30 cellular contexts compared by ENCODE assay signal in the genomic region with DNA sequence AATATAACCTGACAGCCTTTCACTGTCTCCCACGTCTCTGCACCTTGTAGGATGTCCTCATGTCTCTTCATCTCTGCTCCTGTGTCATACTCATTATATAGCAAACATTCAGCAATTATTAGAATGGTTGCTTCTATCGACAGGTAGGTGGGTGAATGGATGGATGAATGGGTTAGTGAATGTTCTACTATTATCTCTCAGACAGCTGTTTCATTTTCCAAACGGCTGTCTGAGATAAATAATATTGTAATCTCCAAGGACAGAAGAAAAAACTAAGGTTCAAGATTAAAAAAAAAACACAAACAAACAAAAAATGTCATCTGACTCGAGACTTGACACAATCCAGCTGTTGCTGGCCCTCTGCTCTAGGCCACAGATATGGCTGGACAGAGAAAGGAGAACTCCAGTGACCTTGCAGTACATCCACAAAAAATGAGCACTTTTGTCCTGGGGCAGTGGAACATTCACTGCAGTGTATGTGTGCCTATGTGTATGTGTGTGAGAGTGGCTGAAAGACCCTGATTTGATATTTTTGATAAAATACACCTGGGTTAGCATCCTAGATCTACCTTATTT. TPM values are rescaled to one million over a fixed set of nuclear protein-coding genes. Genes with fewer than 3 reads are reported as not detected.
DNase-seq lines count a peak whose midpoint lies in the region; ATAC-seq and TF ChIP-seq lines count a peak whose summit lies in the region.
"Had no signal": no experiment of that assay in that cellular context is flagged by ENCODE, and none has a peak within 500 bp of the region (broad histone marks: within the 10 kb centered on the region; RNA-seq: fewer than 3 reads in every experiment).

No MANE protein-coding gene starts in this region.

- peak overlapping the region in 1 of 2 donors; percentile 97 for H3K27ac ChIP-seq in mucosa of rectum (ENCODE audit: low read depth in 2 of 2, low read length in 2 of 2)
- H3K27ac ChIP-seq in upper lobe of right lung = no peak overlapping the region
- H3K27ac ChIP-seq: parathyroid adenoma, thyroid gland had no signal

- H3K36me3 ChIP-seq in mucosa of rectum (ENCODE audit: control insufficient read depth in 2 of 2, insufficient read depth in 2 of 2, low read length in 2 of 2) = no peaks in the 10 kb centered on the region
- H3K36me3 ChIP-seq in upper lobe of right lung = no peaks in the 10 kb centered on the region
- H3K36me3 ChIP-seq: thyroid gland had no signal

- peaks cover 19 to 34% of the 10 kb centered on the region in 2 donors for H3K4me1 ChIP-seq in mucosa of rectum (ENCODE audit: control insufficient read depth in 2 of 2, insufficient read depth in 2 of 2, low read length in 2 of 2)
- no peaks in the 10 kb centered on the region for H3K4me1 ChIP-seq in upper lobe of right lung
- H3K4me1 ChIP-seq: thyroid gland had no signal

- H3K27me3 ChIP-seq in mucosa of rectum (ENCODE audit: control insufficient read depth in 2 of 2, insufficient read depth in 2 of 2, low read length in 2 of 2) = no peaks in the 10 kb centered on the region
- peaks cover 13% of the 10 kb centered on the region for H3K27me3 ChIP-seq in upper lobe of right lung
- H3K27me3 ChIP-seq: thyroid gland had no signal

- peak overlapping the region in 1 of 2 donors; percentile 90 for H3K9ac ChIP-seq in mucosa of rectum (ENCODE audit: low read depth in 1 of 2, low read length in 2 of 2)
- H3K9ac ChIP-seq: parathyroid adenoma had no signal

- intact Hi-C loops in Right ventricle myocardium superior (cut with DNase I) (no loop called here), cardiac septum (cut with DNase I) (no loop called here), upper lobe of right lung (cut with DNase I) (no loop called here)

- H3K4me3 ChIP-seq in fibroblast of villous mesenchyme (ENCODE audit: low read depth, low read length) (no peak overlapping the region), mucosa of rectum (ENCODE audit: low read length in 2 of 2) (peak overlapping the region; percentile 85 to 89), upper lobe of right lung (no peak overlapping the region)
- H3K4me3 ChIP-seq: lung, mucosa of descending colon, thyroid gland had no signal

- H3K9me3 ChIP-seq in mucosa of rectum (ENCODE audit: control insufficient read depth in 2 of 2, low read length in 2 of 2) (no peaks in the 10 kb centered on the region), upper lobe of right lung (no peaks in the 10 kb centered on the region)
- H3K9me3 ChIP-seq: mucosa of descending colon, thyroid gland had no signal

- DNase-seq in Right ventricle myocardium superior (peak; percentile 56), cardiac septum (ENCODE audit: low spot score) (no peak), fibroblast of villous mesenchyme (ENCODE audit: low read depth) (peak; percentile 29), upper lobe of right lung (no peak), DMS153 treated with DMSO at 0.1 percent for 48 hours (lab: John Stamatoyannopoulos, UW; ENCODE audit: unreplicated experiment) (no peak)
- no peak for DNase-seq in NK-92 treated with Interleukin-12 subunit alpha and Interleukin-12 subunit beta, amount 100 ng/mL, for 24 hours (lab: John Stamatoyannopoulos, UW)
- no peak for DNase-seq in activated CD4-positive, alpha-beta T cell treated with anti-CD3 and anti-CD28 coated beads, Interleukin-2, amount 50 U/mL, for 48 hours
- DNase-seq: activated CD4-positive, alpha-beta T cell treated with anti-CD3 and anti-CD28 coated beads, Interleukin-2, amount 10 ng/mL, durations not matched to agents 7 days and 5 days; activated CD8-positive, alpha-beta memory T cell treated with anti-CD3 and anti-CD28 coated beads, Interleukin-2, amount 10 ng/mL, durations not matched to agents 7 days and 5 days; activated naive CD4-positive, alpha-beta T cell; activated T-cell treated with anti-CD3 and anti-CD28 coated beads, Interleukin-2, amount 50 U/mL, for 72 hours; CD4-positive, alpha-beta memory T cell; DMS 273 treated with DMSO at 0.1 percent for 48 hours; effector CD8-positive, alpha-beta T cell; mucosa of descending colon; NCI-H1048; NCI-H1694; NCI-H2171; NCI-H524; SHP77 treated with DMSO at 0.1 percent for 48 hours; stimulated activated naive CD8-positive, alpha-beta T cell treated with anti-CD3 and anti-CD28 coated beads, Interleukin-15, amount 100 ng/mL, for 72 hours; thyroid gland had no signal

- no peak for TF ChIP-seq CTCF in fibroblast of villous mesenchyme (IDR thresholded peaks at IDR 0.05; ENCODE audit: insufficient read depth, low read depth, low read length)
- no peak for TF ChIP-seq CTCF in upper lobe of right lung (IDR thresholded peaks at IDR 0.05)

- ATAC-seq in Right ventricle myocardium superior (ENCODE audit: poor library complexity) (peak; percentile 79), upper lobe of right lung (peak; percentile 35)
- ATAC-seq: activated CD8-positive, alpha-beta memory T cell treated with anti-CD3 and anti-CD28 coated beads, Interleukin-2, amount 10 ng/mL, durations not matched to agents 7 days and 5 days; activated T-cell treated with anti-CD3 and anti-CD28 coated beads, Interleukin-2, amount 50 U/mL, for 72 hours; esophagus mucosa; mucosa of descending colon; stimulated activated naive CD8-positive, alpha-beta T cell treated with anti-CD3 and anti-CD28 coated beads, Interleukin-15, amount 100 ng/mL, for 72 hours had no signal

RNA-seq across cellular contexts. Expression of gene HNF4A, which starts 2.1 kb away (rescaled TPM):
- total RNA-seq in Right ventricle myocardium superior (not detected), cardiac septum (not detected), fibroblast of villous mesenchyme (not detected in 2 replicates), upper lobe of right lung (0.20 TPM)
- total RNA-seq: A172; activated CD4-positive, alpha-beta T cell treated with anti-CD3 and anti-CD28 coated beads, Interleukin-2, amount 10 ng/mL, durations not matched to agents 7 days and 5 days; activated CD8-positive, alpha-beta memory T cell treated with anti-CD3 and anti-CD28 coated beads, Interleukin-2, amount 10 ng/mL, durations not matched to agents 7 days and 5 days; activated T-cell treated with anti-CD3 and anti-CD28 coated beads, Interleukin-2, amount 50 U/mL, for 72 hours; CD4-positive, alpha-beta memory T cell; esophagus mucosa; frontal cortex; H4; neural crest cell; thyroid gland had no signal

RNA-seq across cellular contexts. Expression of gene R3HDML, which starts 20.8 kb away (rescaled TPM):
- total RNA-seq in Right ventricle myocardium superior (not detected), cardiac septum (not detected), fibroblast of villous mesenchyme (not detected in 2 replicates), upper lobe of right lung (not detected)
- total RNA-seq: A172; activated CD4-positive, alpha-beta T cell treated with anti-CD3 and anti-CD28 coated beads, Interleukin-2, amount 10 ng/mL, durations not matched to agents 7 days and 5 days; activated CD8-positive, alpha-beta memory T cell treated with anti-CD3 and anti-CD28 coated beads, Interleukin-2, amount 10 ng/mL, durations not matched to agents 7 days and 5 days; activated T-cell treated with anti-CD3 and anti-CD28 coated beads, Interleukin-2, amount 50 U/mL, for 72 hours; CD4-positive, alpha-beta memory T cell; esophagus mucosa; frontal cortex; H4; lung; mucosa of descending colon; neural crest cell; thyroid gland had no signal

RNA-seq across cellular contexts. Expression of gene FITM2, which starts 46.6 kb away (rescaled TPM):
- 150 TPM for total RNA-seq in Right ventricle myocardium superior
- total RNA-seq in cardiac septum = 94.0 TPM
- 8.7 and 10.8 TPM in 2 replicates for total RNA-seq in fibroblast of villous mesenchyme
- total RNA-seq in upper lobe of right lung = 12.6 TPM

Comparison
In these comparisons a context has a peak if more than half of its experiments do, and no peak if none do; other contexts are left out.
1. DNase-seq: peak in Right ventricle myocardium superior (single experiment) and fibroblast of villous mesenchyme (single experiment); none in cardiac septum (single experiment), upper lobe of right lung (single experiment), NK-92 treated with Interleukin-12 subunit alpha and Interleukin-12 subunit beta, amount 100 ng/mL, for 24 hours (single experiment), activated CD4-positive, alpha-beta T cell treated with anti-CD3 and anti-CD28 coated beads, Interleukin-2, amount 50 U/mL, for 48 hours (0 of 2) and DMS153 treated with DMSO at 0.1 percent for 48 hours (single experiment).
2. H3K4me3 ChIP-seq: peak in mucosa of rectum (2 of 2); none in fibroblast of villous mesenchyme (single experiment) and upper lobe of right lung (single experiment).